In genomic region chr1:111739222-111739983, GRCh38 we compare ENCODE assay signal across 8 cellular contexts. TPM values are rescaled to one million over a fixed set of nuclear protein-coding genes. Genes with fewer than 3 reads are reported as not detected.
DNase-seq lines count a peak whose midpoint lies in the region; ATAC-seq and TF ChIP-seq lines count a peak whose summit lies in the region.

TSS of gene INKA2 (minus strand) at chr1:111739395. CDS start at chr1:111739242, 153 bp downstream.

- H3K27ac ChIP-seq in CD8-positive, alpha-beta T cell (ENCODE audit: low read depth, low read length), result no peak within 1 kb of the TSS
- peak within 1 kb of the TSS; percentile 94 for H3K27ac ChIP-seq in ectodermal cell (ENCODE audit: insufficient read depth, low read depth, low read length, poor library complexity, severe bottlenecking)

- intact Hi-C loops in CD8-positive, alpha-beta T cell (cut with DNase I, micrococcal nuclease), result loop anchor here (1.0 to 2.0 kb wide), 3 partner anchors 15 to 25 kb away; partner anchors contain the start of gene DDX20 (in 2 of the 2)

- peaks cover 9% of the 10 kb centered on the region for H3K4me1 ChIP-seq in CD8-positive, alpha-beta T cell (ENCODE audit: insufficient read depth, low read length)
- peaks cover 28% of the 10 kb centered on the region for H3K4me1 ChIP-seq in ectodermal cell (ENCODE audit: control insufficient read depth, insufficient read depth, low read length)

- ATAC-seq in CD8-positive, alpha-beta T cell, result peak; percentile 58
- ATAC-seq in GM19397 (IDR thresholded peaks at IDR 0.05; ENCODE audit: unreplicated experiment) (peak; percentile 76), HG03558 (IDR thresholded peaks at IDR 0.05; ENCODE audit: extremely low read depth, unreplicated experiment) (peak; percentile 63)
- peak; percentile 90 for ATAC-seq in activated CD8-positive, alpha-beta T cell treated with anti-CD3 and anti-CD28 coated beads, Interleukin-2, amount 10 ng/mL, durations not matched to agents 7 days and 5 days

- H3K27me3 ChIP-seq in CD8-positive, alpha-beta T cell (ENCODE audit: insufficient read depth, low read length), result peaks cover 3% of the 10 kb centered on the region
- H3K27me3 ChIP-seq in ectodermal cell (ENCODE audit: control insufficient read depth, insufficient read depth, low read length, poor library complexity, severe bottlenecking), result peaks cover 7% of the 10 kb centered on the region

- DNase-seq in CD8-positive, alpha-beta T cell, result peak; percentile 22 to 77 (median 54)
- DNase-seq in NCI-H748 treated with DMSO at 0.1 percent for 48 hours (lab: John Stamatoyannopoulos, UW), result peak; percentile 84
- DNase-seq in activated CD8-positive, alpha-beta T cell treated with anti-CD3 and anti-CD28 coated beads, Interleukin-2, amount 10 ng/mL, durations not matched to agents 7 days and 5 days, result peak; percentile 88
- peak; percentile 92 for DNase-seq in medulla oblongata (ENCODE audit: extremely low spot score)
- peak; percentile 62 to 74 (median 65) for DNase-seq in stimulated activated CD4-positive, alpha-beta T cell treated with anti-CD3 and anti-CD28 coated beads, TNF-alpha, amount 100 ng/mL, for 48 hours (ENCODE audit: low read depth in 3 of 3)

- H3K4me1 Mint-ChIP-seq in CD8-positive, alpha-beta T cell (ENCODE audit: low read depth), result peaks cover 21% of the 10 kb centered on the region
- H3K4me1 Mint-ChIP-seq in activated CD8-positive, alpha-beta T cell treated with anti-CD3 and anti-CD28 coated beads, Interleukin-2, amount 10 ng/mL, durations not matched to agents 7 days and 5 days (ENCODE audit: low read depth), result peaks cover 21% of the 10 kb centered on the region

- WGBS in ectodermal cell, 2 experiments, result 0% methylated on average over 65 of the region's 65 CpGs

- no peaks in the 10 kb centered on the region for H3K9me3 ChIP-seq in CD8-positive, alpha-beta T cell (ENCODE audit: low read length)
- no peaks in the 10 kb centered on the region for H3K9me3 ChIP-seq in ectodermal cell (ENCODE audit: control insufficient read depth, low read length)

- POLR2A ChIA-PET in CD8-positive, alpha-beta T cell (lab: Charles Lee), result interaction anchor here (1.4 to 2.9 kb wide), 3 partner anchors 15 to 232 kb away, joined by 3 to 17 read pairs (median 11); partner anchors contain the start of gene DDX20
- POLR2A ChIA-PET in activated CD8-positive, alpha-beta T cell treated with anti-CD3 and anti-CD28 coated beads, Interleukin-2, amount 10 ng/mL, durations not matched to agents 7 days and 5 days (lab: Charles Lee), result interaction anchor here (0.6 to 2.4 kb wide), 7 partner anchors 8 to 600 kb away, joined by 3 to 12 read pairs (median 5); partner anchors contain the start of genes CEPT1 and DRAM2

- CTCF ChIA-PET in CD8-positive, alpha-beta T cell (lab: Charles Lee), result interaction anchor here (0.6 to 1.6 kb wide), 5 partner anchors 12 to 27 kb away, joined by 3 to 8 read pairs (median 4); no protein-coding TSS in a partner anchor
- CTCF ChIA-PET in activated CD8-positive, alpha-beta T cell treated with anti-CD3 and anti-CD28 coated beads, Interleukin-2, amount 10 ng/mL, durations not matched to agents 7 days and 5 days (lab: Charles Lee), result interaction anchor here (1.0 to 6.7 kb wide), 12 partner anchors 8 to 263 kb away, joined by 3 to 45 read pairs (median 4); partner anchors contain the start of gene DDX20

- peak within 1 kb of the TSS; percentile 91 for H3K4me3 Mint-ChIP-seq in CD8-positive, alpha-beta T cell
- H3K4me3 Mint-ChIP-seq in activated CD8-positive, alpha-beta T cell treated with anti-CD3 and anti-CD28 coated beads, Interleukin-2, amount 10 ng/mL, durations not matched to agents 7 days and 5 days, result peak within 1 kb of the TSS; percentile 80

- peaks cover 25% of the 10 kb centered on the region for H3K27me3 Mint-ChIP-seq in CD8-positive, alpha-beta T cell (ENCODE audit: low read depth)
- peaks cover 46% of the 10 kb centered on the region for H3K27me3 Mint-ChIP-seq in activated CD8-positive, alpha-beta T cell treated with anti-CD3 and anti-CD28 coated beads, Interleukin-2, amount 10 ng/mL, durations not matched to agents 7 days and 5 days (ENCODE audit: low read depth)

- peak within 1 kb of the TSS; percentile 74 for H3K4me3 ChIP-seq in CD8-positive, alpha-beta T cell (ENCODE audit: low read depth, low read length)
- H3K4me3 ChIP-seq in ectodermal cell (ENCODE audit: insufficient read depth, low read depth, low read length), result peak within 1 kb of the TSS; percentile 50

- H3K9me3 Mint-ChIP-seq in CD8-positive, alpha-beta T cell, result no peaks in the 10 kb centered on the region
- no peaks in the 10 kb centered on the region for H3K9me3 Mint-ChIP-seq in activated CD8-positive, alpha-beta T cell treated with anti-CD3 and anti-CD28 coated beads, Interleukin-2, amount 10 ng/mL, durations not matched to agents 7 days and 5 days (ENCODE audit: insufficient read depth)

- no peak for TF ChIP-seq CTCF in CD8-positive, alpha-beta T cell (IDR thresholded peaks at IDR 0.05)

- no peaks in the 10 kb centered on the region for H3K36me3 ChIP-seq in CD8-positive, alpha-beta T cell (ENCODE audit: insufficient read depth, low read length)
- H3K36me3 ChIP-seq in ectodermal cell (ENCODE audit: control insufficient read depth, insufficient read depth, low read length), result no peaks in the 10 kb centered on the region

- H3K27ac Mint-ChIP-seq in CD8-positive, alpha-beta T cell, result no peak within 1 kb of the TSS
- H3K27ac Mint-ChIP-seq in activated CD8-positive, alpha-beta T cell treated with anti-CD3 and anti-CD28 coated beads, Interleukin-2, amount 10 ng/mL, durations not matched to agents 7 days and 5 days, result peak within 1 kb of the TSS; percentile 75

- no peaks in the 10 kb centered on the region for H3K36me3 Mint-ChIP-seq in CD8-positive, alpha-beta T cell
- H3K36me3 Mint-ChIP-seq in activated CD8-positive, alpha-beta T cell treated with anti-CD3 and anti-CD28 coated beads, Interleukin-2, amount 10 ng/mL, durations not matched to agents 7 days and 5 days (ENCODE audit: low read depth), result no peaks in the 10 kb centered on the region

RNA-seq across cellular contexts. Expression of gene INKA2, which starts in this region (rescaled TPM):
- under 1 TPM; 0.36 to 0.54 TPM for total RNA-seq in CD8-positive, alpha-beta T cell
- 1 to 10 TPM; 4.1 to 4.3 TPM for total RNA-seq in activated CD8-positive, alpha-beta T cell treated with anti-CD3 and anti-CD28 coated beads, Interleukin-2, amount 10 ng/mL, durations not matched to agents 7 days and 5 days
- polyA plus RNA-seq in ectodermal cell (2013, experiment 1 of 4), result 7.6 TPM
- 7.1 TPM for polyA plus RNA-seq in ectodermal cell (2013, experiment 2 of 4)
- polyA plus RNA-seq in ectodermal cell (2013, experiment 3 of 4), result 5.7 TPM
- polyA plus RNA-seq in ectodermal cell (2013, experiment 4 of 4), result 5.3 TPM

Comparison
In these comparisons a context has a peak if more than half of its experiments do, and no peak if none do; other contexts are left out.
1. Peak in DNase-seq, ATAC-seq and H3K4me3 ChIP-seq in CD8-positive, alpha-beta T cell; RNA of the gene not detected or under 1 TPM.